1 cellular context compared by ENCODE assay signal in genomic region chr17:70037498-70037897, GRCh38.
TF ChIP-seq lines count a peak whose summit lies in the region.

No MANE protein-coding gene starts in this region.

TF ChIP-seq in GM23338, 12 proteins besides CTCF, POLR2A, EP300 and RAD21 (continued from another document):
- TF ChIP-seq, protein P1, sequence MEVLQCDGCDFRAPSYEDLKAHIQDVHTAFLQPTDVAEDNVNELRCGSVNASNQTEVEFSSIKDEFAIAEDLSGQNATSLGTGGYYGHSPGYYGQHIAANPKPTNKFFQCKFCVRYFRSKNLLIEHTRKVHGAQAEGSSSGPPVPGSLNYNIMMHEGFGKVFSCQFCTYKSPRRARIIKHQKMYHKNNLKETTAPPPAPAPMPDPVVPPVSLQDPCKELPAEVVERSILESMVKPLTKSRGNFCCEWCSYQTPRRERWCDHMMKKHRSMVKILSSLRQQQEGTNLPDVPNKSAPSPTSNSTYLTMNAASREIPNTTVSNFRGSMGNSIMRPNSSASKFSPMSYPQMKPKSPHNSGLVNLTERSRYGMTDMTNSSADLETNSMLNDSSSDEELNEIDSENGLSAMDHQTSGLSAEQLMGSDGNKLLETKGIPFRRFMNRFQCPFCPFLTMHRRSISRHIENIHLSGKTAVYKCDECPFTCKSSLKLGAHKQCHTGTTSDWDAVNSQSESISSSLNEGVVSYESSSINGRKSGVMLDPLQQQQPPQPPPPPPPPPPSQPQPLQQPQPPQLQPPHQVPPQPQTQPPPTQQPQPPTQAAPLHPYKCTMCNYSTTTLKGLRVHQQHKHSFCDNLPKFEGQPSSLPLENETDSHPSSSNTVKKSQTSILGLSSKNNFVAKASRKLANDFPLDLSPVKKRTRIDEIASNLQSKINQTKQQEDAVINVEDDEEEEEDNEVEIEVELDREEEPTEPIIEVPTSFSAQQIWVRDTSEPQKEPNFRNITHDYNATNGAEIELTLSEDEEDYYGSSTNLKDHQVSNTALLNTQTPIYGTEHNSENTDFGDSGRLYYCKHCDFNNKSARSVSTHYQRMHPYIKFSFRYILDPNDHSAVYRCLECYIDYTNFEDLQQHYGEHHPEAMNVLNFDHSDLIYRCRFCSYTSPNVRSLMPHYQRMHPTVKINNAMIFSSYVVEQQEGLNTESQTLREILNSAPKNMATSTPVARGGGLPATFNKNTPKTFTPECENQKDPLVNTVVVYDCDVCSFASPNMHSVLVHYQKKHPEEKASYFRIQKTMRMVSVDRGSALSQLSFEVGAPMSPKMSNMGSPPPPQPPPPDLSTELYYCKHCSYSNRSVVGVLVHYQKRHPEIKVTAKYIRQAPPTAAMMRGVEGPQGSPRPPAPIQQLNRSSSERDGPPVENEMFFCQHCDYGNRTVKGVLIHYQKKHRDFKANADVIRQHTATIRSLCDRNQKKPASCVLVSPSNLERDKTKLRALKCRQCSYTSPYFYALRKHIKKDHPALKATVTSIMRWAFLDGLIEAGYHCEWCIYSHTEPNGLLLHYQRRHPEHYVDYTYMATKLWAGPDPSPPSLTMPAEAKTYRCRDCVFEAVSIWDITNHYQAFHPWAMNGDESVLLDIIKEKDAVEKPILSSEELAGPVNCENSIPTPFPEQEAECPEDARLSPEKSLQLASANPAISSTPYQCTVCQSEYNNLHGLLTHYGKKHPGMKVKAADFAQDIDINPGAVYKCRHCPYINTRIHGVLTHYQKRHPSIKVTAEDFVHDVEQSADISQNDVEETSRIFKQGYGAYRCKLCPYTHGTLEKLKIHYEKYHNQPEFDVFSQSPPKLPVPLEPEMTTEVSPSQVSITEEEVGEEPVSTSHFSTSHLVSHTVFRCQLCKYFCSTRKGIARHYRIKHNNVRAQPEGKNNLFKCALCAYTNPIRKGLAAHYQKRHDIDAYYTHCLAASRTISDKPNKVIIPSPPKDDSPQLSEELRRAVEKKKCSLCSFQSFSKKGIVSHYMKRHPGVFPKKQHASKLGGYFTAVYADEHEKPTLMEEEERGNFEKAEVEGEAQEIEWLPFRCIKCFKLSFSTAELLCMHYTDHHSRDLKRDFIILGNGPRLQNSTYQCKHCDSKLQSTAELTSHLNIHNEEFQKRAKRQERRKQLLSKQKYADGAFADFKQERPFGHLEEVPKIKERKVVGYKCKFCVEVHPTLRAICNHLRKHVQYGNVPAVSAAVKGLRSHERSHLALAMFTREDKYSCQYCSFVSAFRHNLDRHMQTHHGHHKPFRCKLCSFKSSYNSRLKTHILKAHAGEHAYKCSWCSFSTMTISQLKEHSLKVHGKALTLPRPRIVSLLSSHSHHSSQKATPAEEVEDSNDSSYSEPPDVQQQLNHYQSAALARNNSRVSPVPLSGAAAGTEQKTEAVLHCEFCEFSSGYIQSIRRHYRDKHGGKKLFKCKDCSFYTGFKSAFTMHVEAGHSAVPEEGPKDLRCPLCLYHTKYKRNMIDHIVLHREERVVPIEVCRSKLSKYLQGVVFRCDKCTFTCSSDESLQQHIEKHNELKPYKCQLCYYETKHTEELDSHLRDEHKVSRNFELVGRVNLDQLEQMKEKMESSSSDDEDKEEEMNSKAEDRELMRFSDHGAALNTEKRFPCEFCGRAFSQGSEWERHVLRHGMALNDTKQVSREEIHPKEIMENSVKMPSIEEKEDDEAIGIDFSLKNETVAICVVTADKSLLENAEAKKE (CRISPR knock-in tag; IDR thresholded peaks at IDR 0.05) = no peak
